ENCODE assay signal across 1 cellular context in the genomic region with DNA sequence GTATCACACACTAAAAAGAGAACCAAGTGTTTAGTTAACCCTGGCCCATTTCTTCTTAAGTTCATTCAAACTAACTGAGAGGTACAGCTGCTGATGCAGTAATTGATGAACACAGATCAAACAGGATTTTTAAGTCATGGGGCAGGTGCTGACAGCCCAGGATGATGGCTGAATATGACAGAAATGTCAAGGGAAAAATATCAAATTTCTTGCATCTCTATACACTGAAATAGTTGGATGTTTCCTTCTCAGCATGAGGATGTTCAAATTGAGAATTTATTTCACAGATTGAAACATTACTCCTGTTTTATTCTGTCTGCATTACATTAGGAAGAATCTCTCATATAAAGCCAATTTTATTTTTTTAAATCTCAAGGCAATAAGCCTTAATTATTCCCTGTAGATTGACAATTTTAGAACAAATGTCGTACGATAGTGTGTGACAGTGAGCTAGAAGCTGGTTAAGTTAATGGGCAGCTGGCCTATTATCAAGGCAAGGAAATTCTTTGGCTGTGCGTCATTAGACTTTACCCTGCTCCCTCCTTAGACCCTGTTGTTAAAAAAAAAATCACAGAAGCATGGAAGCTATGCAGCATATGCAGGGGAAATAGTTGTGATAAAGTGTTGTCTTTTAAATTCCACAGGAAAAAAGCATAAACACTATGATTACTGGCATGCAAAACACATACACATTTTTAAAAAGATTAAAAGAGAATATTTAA.
TF ChIP-seq lines count a peak whose summit lies in the region.

No MANE protein-coding gene starts in this region.

TF ChIP-seq in IMR-90, 13 proteins besides CTCF, POLR2A, EP300 and RAD21:
- TF ChIP-seq NFE2L2 (IDR thresholded peaks at IDR 0.05; ENCODE audit: low read depth, low read length) (no peak), BHLHE40 (IDR thresholded peaks at IDR 0.05; ENCODE audit: low read depth, low read length) (no peak), MAZ (IDR thresholded peaks at IDR 0.05; ENCODE audit: borderline replicate concordance, low read depth, low read length) (no peak), MAFK (IDR thresholded peaks at IDR 0.05; ENCODE audit: low read depth, low read length) (no peak), FOS (IDR thresholded peaks at IDR 0.05; ENCODE audit: low read depth, low read length) (no peak), SMC3 (IDR thresholded peaks at IDR 0.05; ENCODE audit: low read depth, low read length) (no peak), RCOR1 (IDR thresholded peaks at IDR 0.05; ENCODE audit: insufficient replicate concordance, low read length) (no peak), CHD1 (IDR thresholded peaks at IDR 0.05; ENCODE audit: low read depth, low read length) (no peak)
